In genomic region chr4:168917150-168917779, GRCh38 we compare ENCODE assay signal across 8 cellular contexts.
DNase-seq lines count a peak whose midpoint lies in the region; ATAC-seq, FAIRE-seq and TF ChIP-seq lines count a peak whose summit lies in the region.

No MANE protein-coding gene starts in this region.

- H3K23me2 ChIP-seq in H1 (ENCODE audit: low read depth, low read length) = no peaks in the 10 kb centered on the region

- H3K27ac ChIP-seq in H1 (ENCODE audit: low read depth, low read length) (no peak overlapping the region), osteoblast (ENCODE audit: low read depth, low read length) (no peak overlapping the region)

- no peak for TF ChIP-seq EP300 in H1 (IDR thresholded peaks at IDR 0.05; ENCODE audit: borderline replicate concordance in 1 of 2, low read depth in 2 of 2, low read length in 2 of 2)

- H3K27me3 ChIP-seq in H1 (replicated peaks in 1 of 4; ENCODE audit: control insufficient read depth in 3 of 4, extremely low read depth in 1 of 4, insufficient read depth in 3 of 4, low read length in 3 of 4) = no peaks in the 10 kb centered on the region
- no peaks in the 10 kb centered on the region for H3K27me3 ChIP-seq in osteoblast (ENCODE audit: insufficient read depth, low read length)

- CTCF ChIA-PET in H1 (lab: Charles Lee; ENCODE audit: partially characterized antibody) = interaction anchor here (0.6 to 2.0 kb wide), 20 partner anchors 9 to 736 kb away, joined by 3 to 16 read pairs (median 3); no protein-coding TSS in a partner anchor

- H3K4me3 ChIP-seq in H1 (ENCODE audit: extremely low read depth in 1 of 4, insufficient read depth in 2 of 4, low read depth in 3 of 4, low read length in 4 of 4) = no peak overlapping the region
- H3K4me3 ChIP-seq in osteoblast (ENCODE audit: insufficient read depth, low read length) = no peak overlapping the region

- 84% methylated on average over 8 of the region's 8 CpGs; no CpG with 5 or more reads in 1 of the 2 experiments for WGBS in H1 (ENCODE audit: extremely low coverage in 1 of 2, insufficient coverage in 1 of 2, insufficient read length in 1 of 2, insufficient replicate concordance in 2 of 2, low coverage in 1 of 2, low lambda C conversion rate in 2 of 2, missing lambda C conversion rate in 1 of 2), 2 experiments

- H3K36me3 ChIP-seq in H1 (ENCODE audit: control insufficient read depth in 2 of 4, insufficient read depth in 4 of 4, low read length in 3 of 4) (peaks cover 0 to 10% (median 1%) of the 10 kb centered on the region in 4 experiments; a peak in 4 of 8 replicates), osteoblast (ENCODE audit: insufficient read depth, low read length) (peaks cover 82% of the 10 kb centered on the region)

- POLR2A ChIA-PET in H1 (lab: Charles Lee; ENCODE audit: partially characterized antibody) = no interaction called here

- H2BK20ac ChIP-seq in H1 (ENCODE audit: low read length) = no peak overlapping the region

- DNase-seq in AG08395 (ENCODE audit: low spot score) (peak; percentile 58), NCI-H748 (lab: John Stamatoyannopoulos, UW; ENCODE audit: unreplicated experiment) (peak; percentile 28), H1 (ENCODE audit: low read depth in 1 of 2, low spot score in 2 of 2) (no peak), osteoblast (ENCODE audit: insufficient read length, low spot score, missing footprints) (no peak)
- no peak for DNase-seq in stimulated activated CD4-positive, alpha-beta T cell treated with anti-CD3 and anti-CD28 coated beads, Interleukin-12 subunit alpha, Interleukin-12 subunit beta, amount 100 ng/mL, for 4 hours

- H4K91ac ChIP-seq in H1 (replicated peaks; ENCODE audit: insufficient read length, low read length) = no peak overlapping the region

- TF ChIP-seq CTCF in H1 (IDR thresholded peaks at IDR 0.05; ENCODE audit: control extremely low read depth in 1 of 3, insufficient read depth in 1 of 3, low read depth in 1 of 3, low read length in 3 of 3) (peak in 2 of 3 experiments; percentile 21 to 29; a peak in 2 of 4 replicates), osteoblast (IDR thresholded peaks at IDR 0.05; ENCODE audit: extremely low read depth, low read depth, low read length) (peak; percentile 57)

- no peak overlapping the region for H3K14ac ChIP-seq in H1 (ENCODE audit: insufficient read length)

- H2AFZ ChIP-seq in H1 (ENCODE audit: low read length) = no peak overlapping the region
- no peak overlapping the region for H2AFZ ChIP-seq in osteoblast (ENCODE audit: low read length)

- ATAC-seq in GM18511 (IDR thresholded peaks at IDR 0.05; ENCODE audit: unreplicated experiment) (peak; percentile 51), HG03045 (IDR thresholded peaks at IDR 0.05; ENCODE audit: unreplicated experiment) (no peak), HG03039 (IDR thresholded peaks at IDR 0.05; ENCODE audit: unreplicated experiment) (no peak)

- no peaks in the 10 kb centered on the region for H3K79me2 ChIP-seq in H1 (ENCODE audit: control insufficient read depth in 1 of 2, insufficient read depth in 2 of 2, low read length in 2 of 2)
- H3K79me2 ChIP-seq in osteoblast (ENCODE audit: insufficient read depth, low read length) = peaks cover 3% of the 10 kb centered on the region

- H3K4me1 ChIP-seq in H1 (replicated peaks in 1 of 4; ENCODE audit: control insufficient read depth in 3 of 4, insufficient read depth in 4 of 4, low read length in 3 of 4) = peaks cover 0 to 14% (median 9%) of the 10 kb centered on the region in 4 experiments; a peak in 4 of 7 replicates
- H3K4me1 ChIP-seq in osteoblast (ENCODE audit: insufficient read depth, low read length) = no peaks in the 10 kb centered on the region

- H4K8ac ChIP-seq in H1 (ENCODE audit: extremely low read depth, insufficient read depth, low read length) = no peak overlapping the region

- H3K4ac ChIP-seq in H1 (replicated peaks; ENCODE audit: insufficient read length, low read depth, low read length) = no peak overlapping the region

- H2BK15ac ChIP-seq in H1 (ENCODE audit: low read length) = no peak overlapping the region

- H3K56ac ChIP-seq in H1 (replicated peaks; ENCODE audit: insufficient read length, low read depth, low read length) = no peak overlapping the region

- peak; percentile 43 to 48; a peak in 3 of 4 replicates for TF ChIP-seq RAD21 in H1 (IDR thresholded peaks at IDR 0.05 in 1 of 2, conservative IDR thresholded peaks at IDR 0.05 in 1 of 2; ENCODE audit: low read depth in 2 of 2, low read length in 2 of 2)

- no peak overlapping the region for H4K5ac ChIP-seq in H1 (ENCODE audit: insufficient read length, low read depth, low read length)

- no peaks in the 10 kb centered on the region for H3K9me3 ChIP-seq in H1 (ENCODE audit: insufficient read depth in 2 of 2, low read depth in 1 of 2, low read length in 1 of 2)
- H3K9me3 ChIP-seq in osteoblast (ENCODE audit: low read depth, low read length) = no peaks in the 10 kb centered on the region

- H3K9ac ChIP-seq in H1 (replicated peaks in 1 of 4; ENCODE audit: extremely low read depth in 1 of 4, low read depth in 3 of 4, low read length in 3 of 4) = no peak overlapping the region

- no peak overlapping the region for H2AK5ac ChIP-seq in H1 (ENCODE audit: low read depth, low read length)

- TF ChIP-seq POLR2A in H1 (IDR thresholded peaks at IDR 0.05; ENCODE audit: control extremely low read depth in 1 of 2, low read depth in 2 of 2, low read length in 2 of 2) = no peak

- FAIRE-seq in H1 (lab: Jason Lieb, UNC) = no peak

- no peaks in the 10 kb centered on the region for H3K79me1 ChIP-seq in H1 (ENCODE audit: low read depth, low read length)

- H2BK12ac ChIP-seq in H1 (ENCODE audit: low read depth, low read length) = no peak overlapping the region

- H2BK120ac ChIP-seq in H1 (replicated peaks; ENCODE audit: low read depth, low read length) = no peak overlapping the region

- no peak overlapping the region for H3K18ac ChIP-seq in H1 (ENCODE audit: extremely low read depth, low read length)

- H3K23ac ChIP-seq in H1 (ENCODE audit: insufficient read length) = no peak overlapping the region

- H4K20me1 ChIP-seq in H1 (replicated peaks in 1 of 2; ENCODE audit: control insufficient read depth in 1 of 2, insufficient read depth in 2 of 2, low read length in 2 of 2) (no peaks in the 10 kb centered on the region), osteoblast (ENCODE audit: insufficient read depth, low read length) (no peaks in the 10 kb centered on the region)

- H3K4me2 ChIP-seq in H1 (ENCODE audit: insufficient read depth in 1 of 2, low read depth in 2 of 2, low read length in 2 of 2) (no peak overlapping the region), osteoblast (ENCODE audit: insufficient read depth, low read length) (no peak overlapping the region)

- H2BK5ac ChIP-seq in H1 (ENCODE audit: low read depth, low read length) = no peak overlapping the region

TF ChIP-seq in H1, 55 proteins besides CTCF, POLR2A, EP300 and RAD21 (continues in another document):
- TF ChIP-seq BACH1 (IDR thresholded peaks at IDR 0.05; ENCODE audit: low read length) = no peak

Comparison
In these comparisons a context has a peak if more than half of its experiments do, and no peak if none do; other contexts are left out.
1. DNase-seq: peak in AG08395 (single experiment) and NCI-H748 (single experiment); none in H1 (0 of 2), osteoblast (single experiment) and stimulated activated CD4-positive, alpha-beta T cell treated with anti-CD3 and anti-CD28 coated beads, Interleukin-12 subunit alpha, Interleukin-12 subunit beta, amount 100 ng/mL, for 4 hours (single experiment).